In the genomic region with DNA sequence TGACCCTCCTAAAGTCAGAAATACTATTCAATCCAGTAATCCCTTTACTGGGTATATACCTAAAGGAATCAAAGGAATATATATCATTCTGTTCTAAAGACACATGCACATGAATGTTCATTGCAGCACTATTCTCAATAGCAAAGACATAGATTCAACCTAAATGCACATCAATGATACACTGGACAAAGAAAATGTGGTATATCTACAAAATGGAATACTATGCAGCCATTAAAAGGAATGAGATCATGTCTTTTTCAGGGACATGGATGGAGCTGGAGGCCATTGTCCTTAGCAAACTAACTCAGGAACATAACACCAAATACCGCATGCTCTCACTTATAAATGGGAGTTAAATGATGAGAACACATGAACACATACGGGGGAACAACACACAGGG, we compare ENCODE assay signal across 24 cellular contexts.
DNase-seq lines count a peak whose midpoint lies in the region; ATAC-seq, FAIRE-seq and TF ChIP-seq lines count a peak whose summit lies in the region.
"Had no signal": no experiment of that assay in that cellular context is flagged by ENCODE, and none has a peak within 500 bp of the region (broad histone marks: within the 10 kb centered on the region; RNA-seq: fewer than 3 reads in every experiment).

No MANE protein-coding gene starts in this region.

- 17% methylated on average over 2 of the region's 2 CpGs for WGBS in SK-N-SH (ENCODE audit: low lambda C conversion rate)
- WGBS in K562 (ENCODE audit: insufficient coverage, low coverage, missing lambda C conversion rate) = 5% methylated on average over 2 of the region's 2 CpGs

- ATAC-seq in SK-N-SH treated with all-trans-retinoic acid at 6 μM for 48 hours (no peak), K562 (no peak)
- ATAC-seq: A549; CD8-positive, alpha-beta T cell; GM12878 had no signal

- no peak overlapping the region for H3K9ac ChIP-seq in SK-N-SH
- H3K9ac ChIP-seq in K562 (ENCODE audit: insufficient read depth in 1 of 2, low read depth in 2 of 2, low read length in 2 of 2) = no peak overlapping the region
- H3K9ac ChIP-seq: BLaER1 treated with 17β-estradiol and CSF1 and Interleukin-3, amounts not matched to agents 10 nM and 100 nM had no signal

- in situ Hi-C loops in K562 (cut with MboI) = no loop called here

- H3K9me3 ChIP-seq in SK-N-SH = no peaks in the 10 kb centered on the region
- H3K9me3 ChIP-seq in K562 (replicated peaks; ENCODE audit: control insufficient read depth, insufficient read depth, low read depth, low read length) = no peaks in the 10 kb centered on the region; the same call in 1 of the 2 replicates
- H3K9me3 ChIP-seq: A549, Caco-2 had no signal

- no peaks in the 10 kb centered on the region for H3K9me1 ChIP-seq in K562 (ENCODE audit: control insufficient read depth, insufficient read depth, low read length)

- no peaks in the 10 kb centered on the region for H3K9me2 ChIP-seq in SK-N-SH

- H3F3A ChIP-seq in SK-N-SH (replicated peaks; ENCODE audit: insufficient read depth) = no peaks in the 10 kb centered on the region

- TF ChIP-seq EP300 in SK-N-SH (IDR thresholded peaks at IDR 0.05; ENCODE audit: borderline replicate concordance in 1 of 2, low read depth in 1 of 2, low read length in 1 of 2) = no peak
- TF ChIP-seq EP300 in K562 (IDR thresholded peaks at IDR 0.05; ENCODE audit: low read length) = no peak

- TF ChIP-seq CTCF in SK-N-SH (IDR thresholded peaks at IDR 0.05) (no peak), K562 (IDR thresholded peaks at IDR 0.05 in 2 of 3, conservative IDR thresholded peaks at IDR 0.05 in 1 of 3; ENCODE audit: insufficient read depth in 2 of 3, low read depth in 1 of 3, low read length in 3 of 3) (no peak)

- H3K79me2 ChIP-seq in SK-N-SH (ENCODE audit: insufficient read depth) (no peaks in the 10 kb centered on the region), K562 (ENCODE audit: control insufficient read depth, insufficient read depth, low read length) (no peaks in the 10 kb centered on the region)

- no peak for FAIRE-seq in K562 (lab: Jason Lieb, UNC)
- FAIRE-seq: A549, D721Med, GM12878, GM12892, GM18507 had no signal

- H4K20me1 ChIP-seq in SK-N-SH (ENCODE audit: insufficient read depth) = no peaks in the 10 kb centered on the region
- no peaks in the 10 kb centered on the region for H4K20me1 ChIP-seq in K562 (replicated peaks; ENCODE audit: control insufficient read depth, insufficient read depth, low read length)
- H4K20me1 ChIP-seq: BLaER1 treated with 17β-estradiol and CSF1 and Interleukin-3, amounts not matched to agents 10 nM and 100 nM had no signal

- DNase-seq in SK-N-SH (no peak), K562 (ENCODE audit: extremely low read depth in 1 of 4, low spot score in 3 of 4) (no peak), DMS 273 treated with DMSO at 0.1 percent for 48 hours (lab: John Stamatoyannopoulos, UW) (no peak), NCI-H2029 (lab: John Stamatoyannopoulos, UW) (no peak)
- DNase-seq: AML-193; Caco-2; Calu3; CD4-positive, alpha-beta T cell; CD8-positive, alpha-beta T cell; DMS153; DMS53; DMS79; DND-41; EL; GDM1 had no signal

- H3K27ac ChIP-seq in SK-N-SH (ENCODE audit: low read depth in 2 of 2, low read length in 1 of 2) (no peak overlapping the region), K562 (ENCODE audit: extremely low read depth, low read depth, low read length) (no peak overlapping the region)
- H3K27ac ChIP-seq: 22Rv1; A549; BLaER1 treated with 17β-estradiol and CSF1 and Interleukin-3, amounts not matched to agents 10 nM and 100 nM; C4-2B had no signal

- H3K4me1 ChIP-seq in SK-N-SH (ENCODE audit: control insufficient read depth in 1 of 2, insufficient read depth in 2 of 2, low read depth in 1 of 2, low read length in 1 of 2) = no peaks in the 10 kb centered on the region
- H3K4me1 ChIP-seq in K562 (replicated peaks in 1 of 2; ENCODE audit: control insufficient read depth in 2 of 2, insufficient read depth in 2 of 2, low read length in 2 of 2) = no peaks in the 10 kb centered on the region
- H3K4me1 ChIP-seq: A549; BLaER1 treated with 17β-estradiol and CSF1 and Interleukin-3, amounts not matched to agents 10 nM and 100 nM; Caco-2 had no signal

- H2AFZ ChIP-seq in SK-N-SH (ENCODE audit: low read depth) (no peak overlapping the region), K562 (ENCODE audit: low read depth, low read length) (no peak overlapping the region)

- H3K36me3 ChIP-seq in SK-N-SH (replicated peaks in 1 of 2; ENCODE audit: control insufficient read depth in 1 of 2, insufficient read depth in 2 of 2, low read length in 1 of 2) (no peaks in the 10 kb centered on the region), K562 (ENCODE audit: control insufficient read depth, insufficient read depth, low read length) (no peaks in the 10 kb centered on the region)
- H3K36me3 ChIP-seq: BLaER1 treated with 17β-estradiol and CSF1 and Interleukin-3, amounts not matched to agents 10 nM and 100 nM had no signal

- POLR2A ChIA-PET in SK-N-SH (lab: Yijun Ruan, JAX) (no interaction called here), K562 (lab: Yijun Ruan, JAX) (no interaction called here)

- H3K4me3 ChIP-seq in SK-N-SH (ENCODE audit: low read depth in 2 of 2, low read length in 1 of 2) = no peak overlapping the region
- H3K4me3 ChIP-seq in K562 = no peak overlapping the region
- H3K4me3 ChIP-seq: A549; BLaER1 treated with 17β-estradiol and CSF1 and Interleukin-3, amounts not matched to agents 10 nM and 100 nM; GM12878 had no signal

- CTCF ChIA-PET in SK-N-SH (lab: Yijun Ruan, JAX) = no interaction called here
- CTCF ChIA-PET in K562 (lab: Yijun Ruan, JAX; ENCODE audit: low intra/inter-chr PET ratio) = no interaction called here

- intact Hi-C loops in K562 (cut with micrococcal nuclease) = no loop called here

- TF ChIP-seq RAD21 in SK-N-SH (IDR thresholded peaks at IDR 0.05; ENCODE audit: low read length) (no peak), K562 (CRISPR knock-in tag; conservative IDR thresholded peaks at IDR 0.05 in 1 of 2, IDR thresholded peaks at IDR 0.05 in 1 of 2) (no peak)

- H3K4me2 ChIP-seq in SK-N-SH (no peak overlapping the region), K562 (ENCODE audit: insufficient read depth, low read length) (no peak overlapping the region)
- H3K4me2 ChIP-seq: A549; BLaER1 treated with 17β-estradiol and CSF1 and Interleukin-3, amounts not matched to agents 10 nM and 100 nM had no signal

- no peak for TF ChIP-seq POLR2A in K562 (conservative IDR thresholded peaks at IDR 0.05)

- H3K27me3 ChIP-seq in SK-N-SH (ENCODE audit: insufficient read depth) (no peaks in the 10 kb centered on the region), K562 (ENCODE audit: control insufficient read depth in 2 of 2, insufficient read depth in 2 of 2, low read length in 2 of 2) (no peaks in the 10 kb centered on the region)
- H3K27me3 ChIP-seq: BLaER1 treated with 17β-estradiol and CSF1 and Interleukin-3, amounts not matched to agents 10 nM and 100 nM had no signal

- BruUV-seq in K562 (replicated peaks; lab: Mats Ljungman, UMichigan) = no TSS peak

TF ChIP-seq in SK-N-SH treated with all-trans-retinoic acid at 6 μM for 48 hours, 23 proteins besides CTCF, POLR2A, EP300 and RAD21 (continues in another document):
- no peak for TF ChIP-seq BACH2 (CRISPR knock-in tag; IDR thresholded peaks at IDR 0.05; ENCODE audit: borderline replicate concordance)
- TF ChIP-seq, protein P1, sequence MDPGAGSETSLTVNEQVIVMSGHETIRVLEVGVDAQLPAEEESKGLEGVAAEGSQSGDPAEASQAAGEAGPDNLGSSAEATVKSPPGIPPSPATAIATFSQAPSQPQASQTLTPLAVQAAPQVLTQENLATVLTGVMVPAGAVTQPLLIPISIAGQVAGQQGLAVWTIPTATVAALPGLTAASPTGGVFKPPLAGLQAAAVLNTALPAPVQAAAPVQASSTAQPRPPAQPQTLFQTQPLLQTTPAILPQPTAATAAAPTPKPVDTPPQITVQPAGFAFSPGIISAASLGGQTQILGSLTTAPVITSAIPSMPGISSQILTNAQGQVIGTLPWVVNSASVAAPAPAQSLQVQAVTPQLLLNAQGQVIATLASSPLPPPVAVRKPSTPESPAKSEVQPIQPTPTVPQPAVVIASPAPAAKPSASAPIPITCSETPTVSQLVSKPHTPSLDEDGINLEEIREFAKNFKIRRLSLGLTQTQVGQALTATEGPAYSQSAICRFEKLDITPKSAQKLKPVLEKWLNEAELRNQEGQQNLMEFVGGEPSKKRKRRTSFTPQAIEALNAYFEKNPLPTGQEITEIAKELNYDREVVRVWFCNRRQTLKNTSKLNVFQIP (CRISPR knock-in tag; IDR thresholded peaks at IDR 0.05; ENCODE audit: borderline replicate concordance, low read depth) = no peak

TF ChIP-seq in SK-N-SH, 30 proteins besides CTCF, POLR2A, EP300 and RAD21 (continues in another document):
- TF ChIP-seq GATA2 (CRISPR knock-in tag; IDR thresholded peaks at IDR 0.05) (no peak), MEF2A (IDR thresholded peaks at IDR 0.05; ENCODE audit: borderline replicate concordance, low read depth) (no peak), SIN3A (IDR thresholded peaks at IDR 0.05; ENCODE audit: borderline replicate concordance, low read depth, low read length) (no peak), ELF1 (IDR thresholded peaks at IDR 0.05) (no peak), SMC3 (IDR thresholded peaks at IDR 0.05; ENCODE audit: low read depth, low read length) (no peak), CHD2 (IDR thresholded peaks at IDR 0.05; ENCODE audit: low read length, partially characterized antibody) (no peak), TEAD4 (IDR thresholded peaks at IDR 0.05; ENCODE audit: borderline replicate concordance, insufficient read depth) (no peak), FOXM1 (IDR thresholded peaks at IDR 0.05; ENCODE audit: low read depth) (no peak), YY1 (IDR thresholded peaks at IDR 0.05; ENCODE audit: low read depth) (no peak)
